ENCODE assay signal across 13 cellular contexts in the genomic region with DNA sequence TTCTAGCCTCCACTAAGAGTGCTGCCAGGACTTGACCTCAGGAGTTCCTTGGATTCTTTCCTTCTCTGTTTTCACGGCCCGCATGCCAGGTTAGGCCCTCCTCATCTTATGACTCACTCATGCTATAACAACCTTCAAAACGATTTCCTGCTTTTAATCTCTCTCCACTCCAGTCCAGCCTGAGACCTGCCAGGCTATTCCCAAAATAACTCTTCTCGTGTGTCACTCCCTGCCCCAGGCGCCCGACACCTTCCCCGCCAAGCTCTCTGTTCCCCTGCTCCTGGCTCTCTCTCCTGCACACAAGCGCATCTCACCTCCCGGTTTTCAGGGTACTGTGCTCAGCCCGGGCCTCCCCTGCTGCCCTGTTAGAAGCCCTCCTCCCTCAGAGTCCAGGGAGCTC.
A peak's percentile ranks its signal among the peaks of the same experiment; 100 is the strongest.
DNase-seq lines count a peak whose midpoint lies in the region; ATAC-seq, FAIRE-seq and TF ChIP-seq lines count a peak whose summit lies in the region.
"Had no signal": no experiment of that assay in that cellular context is flagged by ENCODE, and none has a peak within 500 bp of the region (broad histone marks: within the 10 kb centered on the region; RNA-seq: fewer than 3 reads in every experiment).

No MANE protein-coding gene starts in this region.

- intact Hi-C loops in adrenal gland (cut with DNase I) = no loop called here
- intact Hi-C loops in heart left ventricle (cut with DNase I) = loop anchor here in 5 of 10 donors (2.0 to 5.0 kb wide), 5 partner anchors 54 to 134 kb away; a partner anchor contains a TSS

- WGBS in adrenal gland, 4 donors = 26 to 41% (median 35%) methylated on average over 10 of the region's 10 CpGs
- WGBS in heart left ventricle, 4 donors = 20 to 43% (median 27%) methylated on average over 10 of the region's 10 CpGs

- DNase-seq in H4 (ENCODE audit: low spot score) (peak; percentile 71), adrenal gland (peak in 6 of 7 donors; percentile 43 to 65 (median 58)), heart left ventricle (peak in 4 of 5 donors; percentile 66 to 82 (median 74)), renal cortical epithelial cell (ENCODE audit: low read depth) (peak; percentile 89), D721Med (ENCODE audit: insufficient read length, low spot score) (no peak), NCI-H82 treated with DMSO at 0.1 percent for 48 hours (lab: John Stamatoyannopoulos, UW; ENCODE audit: unreplicated experiment) (no peak)
- no peak for DNase-seq in activated naive CD8-positive, alpha-beta T cell treated with anti-CD3 and anti-CD28 coated beads, Interleukin-2, amount 50 U/mL, for 24 hours
- DNase-seq: activated B cell treated with CpG ODN at 0.5 μM for 24 hours; activated naive CD8-positive, alpha-beta T cell treated with anti-CD3 and anti-CD28 coated beads for 36 hours; DND-41; H9; NCI-H1105 treated with DMSO at 0.1 percent for 48 hours had no signal

- H3K27me3 ChIP-seq in adrenal gland = no peaks in the 10 kb centered on the region
- no peaks in the 10 kb centered on the region for H3K27me3 ChIP-seq in heart left ventricle

- no peaks in the 10 kb centered on the region for H3K36me3 Mint-ChIP-seq in activated naive CD8-positive, alpha-beta T cell treated with anti-CD3 and anti-CD28 coated beads, Interleukin-2, amount 50 U/mL, for 24 hours (ENCODE audit: low read depth)
- H3K36me3 Mint-ChIP-seq: activated naive CD8-positive, alpha-beta T cell treated with anti-CD3 and anti-CD28 coated beads for 36 hours had no signal

- H3K4me1 ChIP-seq in adrenal gland (replicated peaks in 1 of 2) (no peaks in the 10 kb centered on the region), heart left ventricle (peaks cover 0 to 22% (median 11%) of the 10 kb centered on the region in 12 donors)

- TF ChIP-seq POLR2A in adrenal gland (IDR thresholded peaks at IDR 0.05) (no peak), heart left ventricle (IDR thresholded peaks at IDR 0.05) (no peak)

- no peak overlapping the region for H3K4me3 Mint-ChIP-seq in activated naive CD8-positive, alpha-beta T cell treated with anti-CD3 and anti-CD28 coated beads, Interleukin-2, amount 50 U/mL, for 24 hours
- H3K4me3 Mint-ChIP-seq: activated B cell treated with CpG ODN at 0.5 μM for 24 hours; activated naive CD8-positive, alpha-beta T cell treated with anti-CD3 and anti-CD28 coated beads for 36 hours; H9 had no signal

- no peak for FAIRE-seq in D721Med (lab: Jason Lieb, UNC)

- no peaks in the 10 kb centered on the region for H3K9me3 Mint-ChIP-seq in activated naive CD8-positive, alpha-beta T cell treated with anti-CD3 and anti-CD28 coated beads, Interleukin-2, amount 50 U/mL, for 24 hours
- H3K9me3 Mint-ChIP-seq: activated B cell treated with CpG ODN at 0.5 μM for 24 hours; activated naive CD8-positive, alpha-beta T cell treated with anti-CD3 and anti-CD28 coated beads for 36 hours; H9 had no signal

- ATAC-seq in heart left ventricle (peak; percentile 95 to 97 (median 96)), GM21528 (IDR thresholded peaks at IDR 0.05; ENCODE audit: low FRiP score, unreplicated experiment) (no peak)
- no peak for ATAC-seq in activated naive CD8-positive, alpha-beta T cell treated with anti-CD3 and anti-CD28 coated beads, Interleukin-2, amount 50 U/mL, for 24 hours

- H3K4me3 ChIP-seq in adrenal gland (no peak overlapping the region), heart left ventricle (no peak overlapping the region)

- no peak overlapping the region for H3K27ac ChIP-seq in adrenal gland
- peak overlapping the region in 10 of 12 donors; percentile 27 to 87 (median 69) for H3K27ac ChIP-seq in heart left ventricle

- H3K9me3 ChIP-seq in adrenal gland (replicated peaks in 1 of 3) (no peaks in the 10 kb centered on the region), heart left ventricle (no peaks in the 10 kb centered on the region)

- no peaks in the 10 kb centered on the region for H3K4me1 Mint-ChIP-seq in activated naive CD8-positive, alpha-beta T cell treated with anti-CD3 and anti-CD28 coated beads, Interleukin-2, amount 50 U/mL, for 24 hours
- H3K4me1 Mint-ChIP-seq: activated B cell treated with CpG ODN at 0.5 μM for 24 hours; activated naive CD8-positive, alpha-beta T cell treated with anti-CD3 and anti-CD28 coated beads for 36 hours had no signal

- H3K36me3 ChIP-seq in adrenal gland (replicated peaks in 1 of 2) (no peaks in the 10 kb centered on the region), heart left ventricle (no peaks in the 10 kb centered on the region)

- TF ChIP-seq CTCF in adrenal gland (IDR thresholded peaks at IDR 0.05) (no peak), heart left ventricle (IDR thresholded peaks at IDR 0.05) (no peak), D721Med (IDR thresholded peaks at IDR 0.05; ENCODE audit: insufficient read depth, missing control alignments) (no peak)

- no peaks in the 10 kb centered on the region for H3K27me3 Mint-ChIP-seq in activated naive CD8-positive, alpha-beta T cell treated with anti-CD3 and anti-CD28 coated beads, Interleukin-2, amount 50 U/mL, for 24 hours
- H3K27me3 Mint-ChIP-seq: activated naive CD8-positive, alpha-beta T cell treated with anti-CD3 and anti-CD28 coated beads for 36 hours had no signal

- no peak overlapping the region for H3K27ac Mint-ChIP-seq in activated naive CD8-positive, alpha-beta T cell treated with anti-CD3 and anti-CD28 coated beads, Interleukin-2, amount 50 U/mL, for 24 hours
- H3K27ac Mint-ChIP-seq: activated B cell treated with CpG ODN at 0.5 μM for 24 hours; activated naive CD8-positive, alpha-beta T cell treated with anti-CD3 and anti-CD28 coated beads for 36 hours; H9 had no signal

Comparison
In these comparisons a context has a peak if more than half of its experiments do, and no peak if none do; other contexts are left out.
1. DNase-seq: peak in H4 (single experiment), adrenal gland (6 of 7), heart left ventricle (4 of 5) and renal cortical epithelial cell (single experiment); none in D721Med (single experiment), NCI-H82 treated with DMSO at 0.1 percent for 48 hours (single experiment) and activated naive CD8-positive, alpha-beta T cell treated with anti-CD3 and anti-CD28 coated beads, Interleukin-2, amount 50 U/mL, for 24 hours (single experiment).
2. H3K27ac ChIP-seq: peak in heart left ventricle (10 of 12); none in adrenal gland (0 of 5).
3. ATAC-seq: peak in heart left ventricle (4 of 4); none in GM21528 (single experiment) and activated naive CD8-positive, alpha-beta T cell treated with anti-CD3 and anti-CD28 coated beads, Interleukin-2, amount 50 U/mL, for 24 hours (single experiment).